ENCODE assay signal across 1 cellular context in the genomic region with DNA sequence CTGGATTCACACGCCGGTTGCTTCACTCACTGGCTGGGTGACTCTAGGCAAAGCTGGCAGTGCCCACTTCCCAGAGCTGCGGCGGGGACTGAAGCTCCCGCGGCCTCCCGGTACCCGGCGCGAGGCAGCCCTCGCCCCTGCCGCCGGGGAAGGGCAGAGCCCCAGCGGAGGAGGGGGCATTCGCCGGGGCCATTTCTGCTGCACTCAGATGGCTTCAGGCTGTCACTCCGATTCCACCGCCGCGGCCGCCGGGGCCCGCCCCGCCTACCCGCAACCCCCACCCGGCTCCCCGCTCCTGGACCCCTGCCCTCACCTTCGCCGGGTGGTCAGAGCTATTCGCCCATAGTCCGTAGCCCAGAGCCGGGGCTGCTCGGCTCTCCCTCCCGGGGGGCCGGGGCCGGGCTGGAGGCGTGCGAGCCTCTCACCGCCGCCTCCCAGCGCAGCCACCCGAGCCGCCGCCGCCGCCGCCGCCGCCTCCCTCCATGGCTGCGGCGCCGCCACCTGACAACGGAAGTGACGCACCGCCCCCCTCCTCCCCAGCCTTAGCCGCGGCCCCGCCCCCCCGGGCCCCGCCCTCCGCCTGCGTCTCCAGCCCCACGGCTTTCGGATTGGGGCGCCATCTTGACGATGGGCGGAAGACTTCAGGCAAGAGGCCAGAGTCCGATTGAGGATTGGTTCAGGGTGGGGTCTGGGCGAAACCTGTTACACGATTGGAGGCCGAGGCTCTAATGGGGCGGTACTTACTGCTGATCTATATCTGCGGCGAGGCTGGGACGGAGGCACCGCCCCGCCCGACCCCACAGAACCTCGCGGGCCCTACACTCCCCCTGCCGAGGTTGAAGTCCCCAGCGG.
TF ChIP-seq lines count a peak whose summit lies in the region.

A gene with protein sequence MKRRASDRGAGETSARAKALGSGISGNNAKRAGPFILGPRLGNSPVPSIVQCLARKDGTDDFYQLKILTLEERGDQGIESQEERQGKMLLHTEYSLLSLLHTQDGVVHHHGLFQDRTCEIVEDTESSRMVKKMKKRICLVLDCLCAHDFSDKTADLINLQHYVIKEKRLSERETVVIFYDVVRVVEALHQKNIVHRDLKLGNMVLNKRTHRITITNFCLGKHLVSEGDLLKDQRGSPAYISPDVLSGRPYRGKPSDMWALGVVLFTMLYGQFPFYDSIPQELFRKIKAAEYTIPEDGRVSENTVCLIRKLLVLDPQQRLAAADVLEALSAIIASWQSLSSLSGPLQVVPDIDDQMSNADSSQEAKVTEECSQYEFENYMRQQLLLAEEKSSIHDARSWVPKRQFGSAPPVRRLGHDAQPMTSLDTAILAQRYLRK (minus strand): TSS at position 515 of the 852 bp plus-strand sequence. CDS start 24,592 bp downstream, outside the sequence.

TF ChIP-seq in K562, 482 proteins besides CTCF, POLR2A, EP300 and RAD21 (continued from another document and continues in another):
- TF ChIP-seq, protein P1, sequence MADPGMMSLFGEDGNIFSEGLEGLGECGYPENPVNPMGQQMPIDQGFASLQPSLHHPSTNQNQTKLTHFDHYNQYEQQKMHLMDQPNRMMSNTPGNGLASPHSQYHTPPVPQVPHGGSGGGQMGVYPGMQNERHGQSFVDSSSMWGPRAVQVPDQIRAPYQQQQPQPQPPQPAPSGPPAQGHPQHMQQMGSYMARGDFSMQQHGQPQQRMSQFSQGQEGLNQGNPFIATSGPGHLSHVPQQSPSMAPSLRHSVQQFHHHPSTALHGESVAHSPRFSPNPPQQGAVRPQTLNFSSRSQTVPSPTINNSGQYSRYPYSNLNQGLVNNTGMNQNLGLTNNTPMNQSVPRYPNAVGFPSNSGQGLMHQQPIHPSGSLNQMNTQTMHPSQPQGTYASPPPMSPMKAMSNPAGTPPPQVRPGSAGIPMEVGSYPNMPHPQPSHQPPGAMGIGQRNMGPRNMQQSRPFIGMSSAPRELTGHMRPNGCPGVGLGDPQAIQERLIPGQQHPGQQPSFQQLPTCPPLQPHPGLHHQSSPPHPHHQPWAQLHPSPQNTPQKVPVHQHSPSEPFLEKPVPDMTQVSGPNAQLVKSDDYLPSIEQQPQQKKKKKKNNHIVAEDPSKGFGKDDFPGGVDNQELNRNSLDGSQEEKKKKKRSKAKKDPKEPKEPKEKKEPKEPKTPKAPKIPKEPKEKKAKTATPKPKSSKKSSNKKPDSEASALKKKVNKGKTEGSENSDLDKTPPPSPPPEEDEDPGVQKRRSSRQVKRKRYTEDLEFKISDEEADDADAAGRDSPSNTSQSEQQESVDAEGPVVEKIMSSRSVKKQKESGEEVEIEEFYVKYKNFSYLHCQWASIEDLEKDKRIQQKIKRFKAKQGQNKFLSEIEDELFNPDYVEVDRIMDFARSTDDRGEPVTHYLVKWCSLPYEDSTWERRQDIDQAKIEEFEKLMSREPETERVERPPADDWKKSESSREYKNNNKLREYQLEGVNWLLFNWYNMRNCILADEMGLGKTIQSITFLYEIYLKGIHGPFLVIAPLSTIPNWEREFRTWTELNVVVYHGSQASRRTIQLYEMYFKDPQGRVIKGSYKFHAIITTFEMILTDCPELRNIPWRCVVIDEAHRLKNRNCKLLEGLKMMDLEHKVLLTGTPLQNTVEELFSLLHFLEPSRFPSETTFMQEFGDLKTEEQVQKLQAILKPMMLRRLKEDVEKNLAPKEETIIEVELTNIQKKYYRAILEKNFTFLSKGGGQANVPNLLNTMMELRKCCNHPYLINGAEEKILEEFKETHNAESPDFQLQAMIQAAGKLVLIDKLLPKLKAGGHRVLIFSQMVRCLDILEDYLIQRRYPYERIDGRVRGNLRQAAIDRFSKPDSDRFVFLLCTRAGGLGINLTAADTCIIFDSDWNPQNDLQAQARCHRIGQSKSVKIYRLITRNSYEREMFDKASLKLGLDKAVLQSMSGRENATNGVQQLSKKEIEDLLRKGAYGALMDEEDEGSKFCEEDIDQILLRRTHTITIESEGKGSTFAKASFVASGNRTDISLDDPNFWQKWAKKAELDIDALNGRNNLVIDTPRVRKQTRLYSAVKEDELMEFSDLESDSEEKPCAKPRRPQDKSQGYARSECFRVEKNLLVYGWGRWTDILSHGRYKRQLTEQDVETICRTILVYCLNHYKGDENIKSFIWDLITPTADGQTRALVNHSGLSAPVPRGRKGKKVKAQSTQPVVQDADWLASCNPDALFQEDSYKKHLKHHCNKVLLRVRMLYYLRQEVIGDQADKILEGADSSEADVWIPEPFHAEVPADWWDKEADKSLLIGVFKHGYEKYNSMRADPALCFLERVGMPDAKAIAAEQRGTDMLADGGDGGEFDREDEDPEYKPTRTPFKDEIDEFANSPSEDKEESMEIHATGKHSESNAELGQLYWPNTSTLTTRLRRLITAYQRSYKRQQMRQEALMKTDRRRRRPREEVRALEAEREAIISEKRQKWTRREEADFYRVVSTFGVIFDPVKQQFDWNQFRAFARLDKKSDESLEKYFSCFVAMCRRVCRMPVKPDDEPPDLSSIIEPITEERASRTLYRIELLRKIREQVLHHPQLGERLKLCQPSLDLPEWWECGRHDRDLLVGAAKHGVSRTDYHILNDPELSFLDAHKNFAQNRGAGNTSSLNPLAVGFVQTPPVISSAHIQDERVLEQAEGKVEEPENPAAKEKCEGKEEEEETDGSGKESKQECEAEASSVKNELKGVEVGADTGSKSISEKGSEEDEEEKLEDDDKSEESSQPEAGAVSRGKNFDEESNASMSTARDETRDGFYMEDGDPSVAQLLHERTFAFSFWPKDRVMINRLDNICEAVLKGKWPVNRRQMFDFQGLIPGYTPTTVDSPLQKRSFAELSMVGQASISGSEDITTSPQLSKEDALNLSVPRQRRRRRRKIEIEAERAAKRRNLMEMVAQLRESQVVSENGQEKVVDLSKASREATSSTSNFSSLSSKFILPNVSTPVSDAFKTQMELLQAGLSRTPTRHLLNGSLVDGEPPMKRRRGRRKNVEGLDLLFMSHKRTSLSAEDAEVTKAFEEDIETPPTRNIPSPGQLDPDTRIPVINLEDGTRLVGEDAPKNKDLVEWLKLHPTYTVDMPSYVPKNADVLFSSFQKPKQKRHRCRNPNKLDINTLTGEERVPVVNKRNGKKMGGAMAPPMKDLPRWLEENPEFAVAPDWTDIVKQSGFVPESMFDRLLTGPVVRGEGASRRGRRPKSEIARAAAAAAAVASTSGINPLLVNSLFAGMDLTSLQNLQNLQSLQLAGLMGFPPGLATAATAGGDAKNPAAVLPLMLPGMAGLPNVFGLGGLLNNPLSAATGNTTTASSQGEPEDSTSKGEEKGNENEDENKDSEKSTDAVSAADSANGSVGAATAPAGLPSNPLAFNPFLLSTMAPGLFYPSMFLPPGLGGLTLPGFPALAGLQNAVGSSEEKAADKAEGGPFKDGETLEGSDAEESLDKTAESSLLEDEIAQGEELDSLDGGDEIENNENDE (IDR thresholded peaks at IDR 0.05; ENCODE audit: low read depth, low read length) = no peak
- TF ChIP-seq SMAD4 (CRISPR knock-in tag; conservative IDR thresholded peaks at IDR 0.05) = no peak; the same call in 1 of the 2 replicates
- no peak for TF ChIP-seq BCOR (IDR thresholded peaks at IDR 0.05)
- TF ChIP-seq, protein P2, sequence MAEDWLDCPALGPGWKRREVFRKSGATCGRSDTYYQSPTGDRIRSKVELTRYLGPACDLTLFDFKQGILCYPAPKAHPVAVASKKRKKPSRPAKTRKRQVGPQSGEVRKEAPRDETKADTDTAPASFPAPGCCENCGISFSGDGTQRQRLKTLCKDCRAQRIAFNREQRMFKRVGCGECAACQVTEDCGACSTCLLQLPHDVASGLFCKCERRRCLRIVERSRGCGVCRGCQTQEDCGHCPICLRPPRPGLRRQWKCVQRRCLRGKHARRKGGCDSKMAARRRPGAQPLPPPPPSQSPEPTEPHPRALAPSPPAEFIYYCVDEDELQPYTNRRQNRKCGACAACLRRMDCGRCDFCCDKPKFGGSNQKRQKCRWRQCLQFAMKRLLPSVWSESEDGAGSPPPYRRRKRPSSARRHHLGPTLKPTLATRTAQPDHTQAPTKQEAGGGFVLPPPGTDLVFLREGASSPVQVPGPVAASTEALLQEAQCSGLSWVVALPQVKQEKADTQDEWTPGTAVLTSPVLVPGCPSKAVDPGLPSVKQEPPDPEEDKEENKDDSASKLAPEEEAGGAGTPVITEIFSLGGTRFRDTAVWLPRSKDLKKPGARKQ (CRISPR knock-in tag; IDR thresholded peaks at IDR 0.05) = no peak
- TF ChIP-seq ZNF133 (CRISPR knock-in tag; IDR thresholded peaks at IDR 0.05) = no peak
- TF ChIP-seq SUPT5H (IDR thresholded peaks at IDR 0.05) = no peak
- TF ChIP-seq, protein P3, sequence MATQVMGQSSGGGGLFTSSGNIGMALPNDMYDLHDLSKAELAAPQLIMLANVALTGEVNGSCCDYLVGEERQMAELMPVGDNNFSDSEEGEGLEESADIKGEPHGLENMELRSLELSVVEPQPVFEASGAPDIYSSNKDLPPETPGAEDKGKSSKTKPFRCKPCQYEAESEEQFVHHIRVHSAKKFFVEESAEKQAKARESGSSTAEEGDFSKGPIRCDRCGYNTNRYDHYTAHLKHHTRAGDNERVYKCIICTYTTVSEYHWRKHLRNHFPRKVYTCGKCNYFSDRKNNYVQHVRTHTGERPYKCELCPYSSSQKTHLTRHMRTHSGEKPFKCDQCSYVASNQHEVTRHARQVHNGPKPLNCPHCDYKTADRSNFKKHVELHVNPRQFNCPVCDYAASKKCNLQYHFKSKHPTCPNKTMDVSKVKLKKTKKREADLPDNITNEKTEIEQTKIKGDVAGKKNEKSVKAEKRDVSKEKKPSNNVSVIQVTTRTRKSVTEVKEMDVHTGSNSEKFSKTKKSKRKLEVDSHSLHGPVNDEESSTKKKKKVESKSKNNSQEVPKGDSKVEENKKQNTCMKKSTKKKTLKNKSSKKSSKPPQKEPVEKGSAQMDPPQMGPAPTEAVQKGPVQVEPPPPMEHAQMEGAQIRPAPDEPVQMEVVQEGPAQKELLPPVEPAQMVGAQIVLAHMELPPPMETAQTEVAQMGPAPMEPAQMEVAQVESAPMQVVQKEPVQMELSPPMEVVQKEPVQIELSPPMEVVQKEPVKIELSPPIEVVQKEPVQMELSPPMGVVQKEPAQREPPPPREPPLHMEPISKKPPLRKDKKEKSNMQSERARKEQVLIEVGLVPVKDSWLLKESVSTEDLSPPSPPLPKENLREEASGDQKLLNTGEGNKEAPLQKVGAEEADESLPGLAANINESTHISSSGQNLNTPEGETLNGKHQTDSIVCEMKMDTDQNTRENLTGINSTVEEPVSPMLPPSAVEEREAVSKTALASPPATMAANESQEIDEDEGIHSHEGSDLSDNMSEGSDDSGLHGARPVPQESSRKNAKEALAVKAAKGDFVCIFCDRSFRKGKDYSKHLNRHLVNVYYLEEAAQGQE (CRISPR knock-in tag; IDR thresholded peaks at IDR 0.05; ENCODE audit: low read depth) = no peak
- TF ChIP-seq, protein P4, sequence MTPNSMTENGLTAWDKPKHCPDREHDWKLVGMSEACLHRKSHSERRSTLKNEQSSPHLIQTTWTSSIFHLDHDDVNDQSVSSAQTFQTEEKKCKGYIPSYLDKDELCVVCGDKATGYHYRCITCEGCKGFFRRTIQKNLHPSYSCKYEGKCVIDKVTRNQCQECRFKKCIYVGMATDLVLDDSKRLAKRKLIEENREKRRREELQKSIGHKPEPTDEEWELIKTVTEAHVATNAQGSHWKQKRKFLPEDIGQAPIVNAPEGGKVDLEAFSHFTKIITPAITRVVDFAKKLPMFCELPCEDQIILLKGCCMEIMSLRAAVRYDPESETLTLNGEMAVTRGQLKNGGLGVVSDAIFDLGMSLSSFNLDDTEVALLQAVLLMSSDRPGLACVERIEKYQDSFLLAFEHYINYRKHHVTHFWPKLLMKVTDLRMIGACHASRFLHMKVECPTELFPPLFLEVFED (CRISPR knock-in tag; conservative IDR thresholded peaks at IDR 0.05) = no peak
- TF ChIP-seq, protein P5, sequence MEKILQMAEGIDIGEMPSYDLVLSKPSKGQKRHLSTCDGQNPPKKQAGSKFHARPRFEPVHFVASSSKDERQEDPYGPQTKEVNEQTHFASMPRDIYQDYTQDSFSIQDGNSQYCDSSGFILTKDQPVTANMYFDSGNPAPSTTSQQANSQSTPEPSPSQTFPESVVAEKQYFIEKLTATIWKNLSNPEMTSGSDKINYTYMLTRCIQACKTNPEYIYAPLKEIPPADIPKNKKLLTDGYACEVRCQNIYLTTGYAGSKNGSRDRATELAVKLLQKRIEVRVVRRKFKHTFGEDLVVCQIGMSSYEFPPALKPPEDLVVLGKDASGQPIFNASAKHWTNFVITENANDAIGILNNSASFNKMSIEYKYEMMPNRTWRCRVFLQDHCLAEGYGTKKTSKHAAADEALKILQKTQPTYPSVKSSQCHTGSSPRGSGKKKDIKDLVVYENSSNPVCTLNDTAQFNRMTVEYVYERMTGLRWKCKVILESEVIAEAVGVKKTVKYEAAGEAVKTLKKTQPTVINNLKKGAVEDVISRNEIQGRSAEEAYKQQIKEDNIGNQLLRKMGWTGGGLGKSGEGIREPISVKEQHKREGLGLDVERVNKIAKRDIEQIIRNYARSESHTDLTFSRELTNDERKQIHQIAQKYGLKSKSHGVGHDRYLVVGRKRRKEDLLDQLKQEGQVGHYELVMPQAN (IDR thresholded peaks at IDR 0.05; ENCODE audit: borderline replicate concordance) = 0 out of 2 replicates have a peak, but pooled peaks have one; percentile 14
- no peak; a peak in 1 of 4 replicates for TF ChIP-seq HDAC1 (IDR thresholded peaks at IDR 0.05)
- TF ChIP-seq ZNF780A (CRISPR knock-in tag; IDR thresholded peaks at IDR 0.05) = no peak
- TF ChIP-seq, protein P6, sequence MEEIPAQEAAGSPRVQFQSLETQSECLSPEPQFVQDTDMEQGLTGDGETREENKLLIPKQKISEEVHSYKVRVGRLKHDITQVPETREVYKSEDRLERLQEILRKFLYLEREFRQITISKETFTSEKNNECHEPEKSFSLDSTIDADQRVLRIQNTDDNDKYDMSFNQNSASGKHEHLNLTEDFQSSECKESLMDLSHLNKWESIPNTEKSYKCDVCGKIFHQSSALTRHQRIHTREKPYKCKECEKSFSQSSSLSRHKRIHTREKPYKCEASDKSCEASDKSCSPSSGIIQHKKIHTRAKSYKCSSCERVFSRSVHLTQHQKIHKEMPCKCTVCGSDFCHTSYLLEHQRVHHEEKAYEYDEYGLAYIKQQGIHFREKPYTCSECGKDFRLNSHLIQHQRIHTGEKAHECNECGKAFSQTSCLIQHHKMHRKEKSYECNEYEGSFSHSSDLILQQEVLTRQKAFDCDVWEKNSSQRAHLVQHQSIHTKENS (CRISPR knock-in tag; IDR thresholded peaks at IDR 0.05) = no peak
- TF ChIP-seq SIRT6 (IDR thresholded peaks at IDR 0.05; ENCODE audit: low read depth, low read length) = no peak
- peak; percentile 88 for TF ChIP-seq POU5F1 (IDR thresholded peaks at IDR 0.05; ENCODE audit: borderline replicate concordance, low read depth, low read length, partially characterized antibody)
- TF ChIP-seq, protein P7, sequence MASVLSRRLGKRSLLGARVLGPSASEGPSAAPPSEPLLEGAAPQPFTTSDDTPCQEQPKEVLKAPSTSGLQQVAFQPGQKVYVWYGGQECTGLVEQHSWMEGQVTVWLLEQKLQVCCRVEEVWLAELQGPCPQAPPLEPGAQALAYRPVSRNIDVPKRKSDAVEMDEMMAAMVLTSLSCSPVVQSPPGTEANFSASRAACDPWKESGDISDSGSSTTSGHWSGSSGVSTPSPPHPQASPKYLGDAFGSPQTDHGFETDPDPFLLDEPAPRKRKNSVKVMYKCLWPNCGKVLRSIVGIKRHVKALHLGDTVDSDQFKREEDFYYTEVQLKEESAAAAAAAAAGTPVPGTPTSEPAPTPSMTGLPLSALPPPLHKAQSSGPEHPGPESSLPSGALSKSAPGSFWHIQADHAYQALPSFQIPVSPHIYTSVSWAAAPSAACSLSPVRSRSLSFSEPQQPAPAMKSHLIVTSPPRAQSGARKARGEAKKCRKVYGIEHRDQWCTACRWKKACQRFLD (CRISPR knock-in tag; IDR thresholded peaks at IDR 0.05) = no peak
- TF ChIP-seq ELF1 (tag; IDR thresholded peaks at IDR 0.05) = peak; percentile 97
